ENCODE assay signal across 18 cellular contexts in genomic region chr9:126049088-126049487, GRCh38.
DNase-seq lines count a peak whose midpoint lies in the region; ATAC-seq, FAIRE-seq and TF ChIP-seq lines count a peak whose summit lies in the region.
"Had no signal": no experiment of that assay in that cellular context is flagged by ENCODE, and none has a peak within 500 bp of the region (broad histone marks: within the 10 kb centered on the region; RNA-seq: fewer than 3 reads in every experiment).

No MANE protein-coding gene starts in this region.

- dilution Hi-C loops in IMR-90 (cut with HindIII; ENCODE audit: low sequenced_read_pairs, unreplicated experiment): no loop called here

- no peak overlapping the region for H3K14ac ChIP-seq in IMR-90 (replicated peaks; ENCODE audit: low read depth, low read length)

- H3K36me3 ChIP-seq in IMR-90 (ENCODE audit: control insufficient read depth, insufficient read depth, low read length): no peaks in the 10 kb centered on the region
- H3K36me3 ChIP-seq in WERI-Rb-1: no peaks in the 10 kb centered on the region
- H3K36me3 ChIP-seq in kidney (ENCODE audit: control insufficient read depth in 1 of 2, insufficient read depth in 2 of 2, low read length in 2 of 2): no peaks in the 10 kb centered on the region
- no peaks in the 10 kb centered on the region for H3K36me3 ChIP-seq in left lung
- H3K36me3 ChIP-seq: BLaER1 had no signal

- no peaks in the 10 kb centered on the region for H4K20me1 ChIP-seq in IMR-90 (ENCODE audit: insufficient read depth, low read length)
- H4K20me1 ChIP-seq: BLaER1 had no signal

- no peak for DNase-seq in A549 (ENCODE audit: low read depth in 1 of 2, low spot score in 1 of 2)
- DNase-seq in IMR-90: no peak
- no peak for DNase-seq in WERI-Rb-1
- peak; percentile 54 for DNase-seq in kidney
- DNase-seq in activated CD4-positive, alpha-beta T cell treated with anti-CD3 and anti-CD28 coated beads, Interleukin-2, amount 10 ng/mL, durations not matched to agents 24 days and 14 days: no peak
- DNase-seq in left lung: no peak
- DNase-seq: Calu3; CD8-positive, alpha-beta T cell; NCI-H1105 treated with DMSO at 0.1 percent for 48 hours; NCI-H1694 treated with DMSO at 0.1 percent for 48 hours; NCI-H510A; NCI-H774; SHP77 treated with DMSO at 0.1 percent for 48 hours had no signal

- H4K5ac ChIP-seq in IMR-90 (ENCODE audit: low read depth, low read length): no peak overlapping the region

- in situ Hi-C loops in IMR-90 (cut with MboI; ENCODE audit: low sequenced_read_pairs): no loop called here

- ATAC-seq in A549: peak; percentile 19 to 48; a peak in 3 of 6 replicates
- ATAC-seq in IMR-90 (ENCODE audit: low read depth): no peak
- ATAC-seq in HG03469 (IDR thresholded peaks at IDR 0.05; ENCODE audit: unreplicated experiment): no peak
- no peak for ATAC-seq in left lung
- ATAC-seq in GM21528 (IDR thresholded peaks at IDR 0.05; ENCODE audit: low FRiP score, unreplicated experiment): no peak
- ATAC-seq: CD8-positive, alpha-beta T cell; GM12878 had no signal

- H3K9ac ChIP-seq in IMR-90 (ENCODE audit: low read depth, low read length) (no peak overlapping the region), kidney (ENCODE audit: low read length in 2 of 2) (no peak overlapping the region)
- H3K9ac ChIP-seq: BLaER1 had no signal

- H3K4me1 ChIP-seq in A549: no peaks in the 10 kb centered on the region
- H3K4me1 ChIP-seq in IMR-90 (ENCODE audit: control insufficient read depth, insufficient read depth, low read length): no peaks in the 10 kb centered on the region
- H3K4me1 ChIP-seq in kidney (ENCODE audit: control insufficient read depth in 1 of 2, insufficient read depth in 1 of 2, low read depth in 1 of 2, low read length in 2 of 2): no peaks in the 10 kb centered on the region
- H3K4me1 ChIP-seq in left lung: no peaks in the 10 kb centered on the region
- H3K4me1 ChIP-seq: BLaER1 had no signal

- H2BK120ac ChIP-seq in IMR-90 (ENCODE audit: low read depth, low read length): no peak overlapping the region

- no peak overlapping the region for H3K56ac ChIP-seq in IMR-90 (ENCODE audit: extremely low read depth, insufficient read depth, low read length)

- H2AK5ac ChIP-seq in IMR-90 (ENCODE audit: low read depth, low read length): no peak overlapping the region

- peak overlapping the region; percentile 55 for H2AK9ac ChIP-seq in IMR-90 (replicated peaks; ENCODE audit: low read depth, low read length, poor library complexity)

- no peak overlapping the region for H3K23ac ChIP-seq in IMR-90 (ENCODE audit: low read depth, low read length)

- no peak overlapping the region for H2BK15ac ChIP-seq in IMR-90 (ENCODE audit: low read depth, low read length)

- H4K8ac ChIP-seq in IMR-90 (ENCODE audit: low read depth in 2 of 2, low read length in 2 of 2): no peak overlapping the region

- H2BK20ac ChIP-seq in IMR-90 (ENCODE audit: low read depth, low read length): no peak overlapping the region

- H3K4me1 Mint-ChIP-seq in activated CD4-positive, alpha-beta T cell treated with anti-CD3 and anti-CD28 coated beads, Interleukin-2, amount 10 ng/mL, durations not matched to agents 24 days and 14 days: no peaks in the 10 kb centered on the region

- TF ChIP-seq RAD21 in A549 (conservative IDR thresholded peaks at IDR 0.05 in 1 of 2, IDR thresholded peaks at IDR 0.05 in 1 of 2): no peak
- TF ChIP-seq RAD21 in IMR-90 (IDR thresholded peaks at IDR 0.05; ENCODE audit: low read length): no peak

- TF ChIP-seq POLR2A in A549 (IDR thresholded peaks at IDR 0.05; ENCODE audit: low read length) (no peak), IMR-90 (IDR thresholded peaks at IDR 0.05; ENCODE audit: low read depth, low read length) (no peak)

- TF ChIP-seq EP300 in A549 (IDR thresholded peaks at IDR 0.05): no peak

- BruUV-seq in IMR-90 (replicated peaks; lab: Mats Ljungman, UMichigan): no TSS peak

- no peaks in the 10 kb centered on the region for H3K36me3 Mint-ChIP-seq in activated CD4-positive, alpha-beta T cell treated with anti-CD3 and anti-CD28 coated beads, Interleukin-2, amount 10 ng/mL, durations not matched to agents 24 days and 14 days (ENCODE audit: low read depth)
- H3K36me3 Mint-ChIP-seq: CD8-positive, alpha-beta T cell had no signal

- H4K91ac ChIP-seq in IMR-90 (ENCODE audit: insufficient read depth, low read depth, low read length): no peak overlapping the region

- no peak overlapping the region for H3K4me3 Mint-ChIP-seq in activated CD4-positive, alpha-beta T cell treated with anti-CD3 and anti-CD28 coated beads, Interleukin-2, amount 10 ng/mL, durations not matched to agents 24 days and 14 days
- H3K4me3 Mint-ChIP-seq: CD8-positive, alpha-beta T cell had no signal

- peaks cover 4% of the 10 kb centered on the region for H3K9me3 Mint-ChIP-seq in activated CD4-positive, alpha-beta T cell treated with anti-CD3 and anti-CD28 coated beads, Interleukin-2, amount 10 ng/mL, durations not matched to agents 24 days and 14 days

- peaks cover 17% of the 10 kb centered on the region for H3K9me3 ChIP-seq in A549
- H3K9me3 ChIP-seq in IMR-90 (ENCODE audit: control insufficient read depth, insufficient read depth, low read length): peaks cover 8% of the 10 kb centered on the region
- H3K9me3 ChIP-seq in WERI-Rb-1 (ENCODE audit: severe bottlenecking): peaks cover 10% of the 10 kb centered on the region
- peaks cover 3 to 11% of the 10 kb centered on the region in 2 donors for H3K9me3 ChIP-seq in kidney (ENCODE audit: control insufficient read depth in 1 of 2, low read length in 2 of 2)
- H3K9me3 ChIP-seq in left lung: peaks cover 0 to 14% of the 10 kb centered on the region in 2 donors

- CTCF ChIA-PET in A549 (lab: Yijun Ruan, JAX) (no interaction called here), IMR-90 (lab: Yijun Ruan, JAX) (no interaction called here)

- H2BK5ac ChIP-seq in IMR-90 (ENCODE audit: low read depth, low read length, poor library complexity, severe bottlenecking): no peak overlapping the region

- no peaks in the 10 kb centered on the region for H3K9me1 ChIP-seq in IMR-90 (ENCODE audit: insufficient read depth, low read length)

- H3K4me3 ChIP-seq in A549: no peak overlapping the region
- H3K4me3 ChIP-seq in IMR-90 (ENCODE audit: insufficient read depth, low read depth, low read length): no peak overlapping the region
- H3K4me3 ChIP-seq in WERI-Rb-1 (ENCODE audit: low read depth, low read length): no peak overlapping the region
- no peak overlapping the region for H3K4me3 ChIP-seq in kidney (ENCODE audit: low read length in 2 of 2)
- no peak overlapping the region for H3K4me3 ChIP-seq in left lung
- H3K4me3 ChIP-seq: BLaER1, GM12878 had no signal

- intact Hi-C loops in IMR-90 (cut with micrococcal nuclease) (no loop called here), kidney (cut with DNase I) (no loop called here), left lung (cut with DNase I) (no loop called here)
- intact Hi-C loops in activated CD4-positive, alpha-beta T cell treated with anti-CD3 and anti-CD28 coated beads, Interleukin-2, amount 10 ng/mL, durations not matched to agents 24 days and 14 days (cut with micrococcal nuclease): no loop called here

- no peak overlapping the region for H3K18ac ChIP-seq in IMR-90 (ENCODE audit: low read depth, low read length)

- H3K27ac ChIP-seq in A549: no peak overlapping the region
- H3K27ac ChIP-seq in IMR-90 (ENCODE audit: insufficient read depth, low read length): no peak overlapping the region
- H3K27ac ChIP-seq in WERI-Rb-1: no peak overlapping the region; the same call in 1 of the 2 replicates
- H3K27ac ChIP-seq in kidney (ENCODE audit: low read depth in 2 of 2, low read length in 2 of 2): no peak overlapping the region
- no peak overlapping the region for H3K27ac ChIP-seq in left lung
- H3K27ac ChIP-seq: BLaER1 had no signal

- H2AFZ ChIP-seq in IMR-90 (replicated peaks; ENCODE audit: low read length, poor library complexity): no peak overlapping the region

- H3K4ac ChIP-seq in IMR-90 (ENCODE audit: low read depth, low read length): no peak overlapping the region

- no peak overlapping the region for H3K27ac Mint-ChIP-seq in activated CD4-positive, alpha-beta T cell treated with anti-CD3 and anti-CD28 coated beads, Interleukin-2, amount 10 ng/mL, durations not matched to agents 24 days and 14 days
- H3K27ac Mint-ChIP-seq: CD8-positive, alpha-beta T cell had no signal

- POLR2A ChIA-PET in A549 (lab: Yijun Ruan, JAX): no interaction called here
- POLR2A ChIA-PET in IMR-90 (lab: Charles Lee; ENCODE audit: unreplicated experiment): no interaction called here

- H3K79me1 ChIP-seq in IMR-90 (ENCODE audit: low read depth in 1 of 2, low read length in 2 of 2): no peaks in the 10 kb centered on the region

- no peak for TF ChIP-seq CTCF in A549 (IDR thresholded peaks at IDR 0.05)
- no peak for TF ChIP-seq CTCF in IMR-90 (conservative IDR thresholded peaks at IDR 0.05; ENCODE audit: low read depth, low read length)
- TF ChIP-seq CTCF in WERI-Rb-1 (IDR thresholded peaks at IDR 0.05; ENCODE audit: low read depth, low read length): peak; percentile 57
- TF ChIP-seq CTCF in kidney (IDR thresholded peaks at IDR 0.05; ENCODE audit: borderline replicate concordance, extremely low read depth, insufficient read depth): no peak
- TF ChIP-seq CTCF in left lung (IDR thresholded peaks at IDR 0.05): no peak

- WGBS in A549 (ENCODE audit: missing lambda C conversion rate): 62% methylated on average over 8 of the region's 8 CpGs
- 20% methylated on average over 1 of the region's 8 CpGs; no CpG with 5 or more reads in 1 of the 2 experiments for WGBS in IMR-90 (ENCODE audit: extremely low coverage in 2 of 2, insufficient read length in 1 of 2), 2 experiments

- H3K4me2 ChIP-seq in A549 (no peak overlapping the region), IMR-90 (ENCODE audit: low read depth, low read length) (no peak overlapping the region)
- H3K4me2 ChIP-seq: BLaER1 had no signal

- peaks cover 2% of the 10 kb centered on the region for H3K27me3 Mint-ChIP-seq in activated CD4-positive, alpha-beta T cell treated with anti-CD3 and anti-CD28 coated beads, Interleukin-2, amount 10 ng/mL, durations not matched to agents 24 days and 14 days

- H3K27me3 ChIP-seq in IMR-90 (ENCODE audit: control insufficient read depth, insufficient read depth, low read length) (peaks cover 42% of the 10 kb centered on the region), WERI-Rb-1 (ENCODE audit: insufficient read depth, low read depth, severe bottlenecking) (no peaks in the 10 kb centered on the region), left lung (peaks cover 0 to 28% of the 10 kb centered on the region in 2 donors)
- H3K27me3 ChIP-seq: BLaER1 had no signal

- FAIRE-seq in A549 (lab: Jason Lieb, UNC): no peak
- FAIRE-seq in kidney (lab: Jason Lieb, UNC): no peak
- FAIRE-seq: A204.1, GM12878 had no signal

TF ChIP-seq in A549, 52 proteins besides CTCF, POLR2A, EP300 and RAD21 (continues in another document):
- TF ChIP-seq KDM5A (IDR thresholded peaks at IDR 0.05) (no peak), PHF8 (IDR thresholded peaks at IDR 0.05; ENCODE audit: borderline replicate concordance, low read depth) (no peak), CHD4 (IDR thresholded peaks at IDR 0.05; ENCODE audit: borderline replicate concordance) (no peak), NR3C1 (IDR thresholded peaks at IDR 0.05) (no peak)

TF ChIP-seq in IMR-90, 13 proteins besides CTCF, POLR2A, EP300 and RAD21:
- TF ChIP-seq BHLHE40 (IDR thresholded peaks at IDR 0.05; ENCODE audit: low read depth, low read length) (no peak), CHD1 (IDR thresholded peaks at IDR 0.05; ENCODE audit: low read depth, low read length) (no peak)

Comparison
In these comparisons a context has a peak if more than half of its experiments do, and no peak if none do; other contexts are left out.
1. ATAC-seq: peak in A549 (2 of 2); none in IMR-90 (single experiment), HG03469 (single experiment), left lung (single experiment) and GM21528 (single experiment).